Comparison of ENCODE assay signal across 1 cellular context in genomic region chr12:103780093-103780440, GRCh38.
TF ChIP-seq lines count a peak whose summit lies in the region.

No MANE protein-coding gene starts in this region.

TF ChIP-seq in WTC11, 78 proteins besides CTCF, POLR2A, EP300 and RAD21 (continued from another document):
- TF ChIP-seq ATF6 (CRISPR knock-in tag; IDR thresholded peaks at IDR 0.05) (no peak), GABPB1 (CRISPR knock-in tag; IDR thresholded peaks at IDR 0.05) (no peak), FOXJ3 (CRISPR knock-in tag; IDR thresholded peaks at IDR 0.05; ENCODE audit: borderline replicate concordance) (no peak), FOXK1 (CRISPR knock-in tag; IDR thresholded peaks at IDR 0.05) (no peak), ZNF416 (CRISPR knock-in tag; IDR thresholded peaks at IDR 0.05) (no peak), ZNF219 (CRISPR knock-in tag; IDR thresholded peaks at IDR 0.05; ENCODE audit: borderline replicate concordance) (no peak)
